ENCODE assay signal across 17 cellular contexts in genomic region chr2:191552036-191552435, GRCh38.
DNase-seq lines count a peak whose midpoint lies in the region; ATAC-seq, FAIRE-seq and TF ChIP-seq lines count a peak whose summit lies in the region.
"Had no signal": no experiment of that assay in that cellular context is flagged by ENCODE, and none has a peak within 500 bp of the region (broad histone marks: within the 10 kb centered on the region; RNA-seq: fewer than 3 reads in every experiment).

No MANE protein-coding gene starts in this region.

- TF ChIP-seq CTCF in LNCaP clone FGC (IDR thresholded peaks at IDR 0.05; ENCODE audit: control insufficient read depth, extremely low read depth, insufficient read depth) (no peak), bronchial epithelial cell (IDR thresholded peaks at IDR 0.05; ENCODE audit: insufficient read depth, low read length, severe bottlenecking) (no peak), heart right ventricle (IDR thresholded peaks at IDR 0.05) (no peak)

- H3K27ac ChIP-seq in heart right ventricle: no peak overlapping the region
- H3K27ac ChIP-seq: prostate gland had no signal

- no peaks in the 10 kb centered on the region for H3K27me3 ChIP-seq in bronchial epithelial cell (ENCODE audit: control insufficient read depth, insufficient read depth, low read length)
- H3K27me3 ChIP-seq in heart right ventricle: peaks cover 0 to 28% (median 5%) of the 10 kb centered on the region in 7 donors

- WGBS in heart right ventricle, 2 donors: 57 to 61% methylated on average over 5 of the region's 5 CpGs

- intact Hi-C loops in heart right ventricle (cut with DNase I): loop anchor here in 6 of 10 donors (10.0 kb wide), 4 partner anchors 143 to 613 kb away; no protein-coding TSS in a partner anchor

- no peaks in the 10 kb centered on the region for H3K9me3 ChIP-seq in heart right ventricle
- H3K9me3 ChIP-seq: prostate gland had no signal

- no peak for ATAC-seq in heart right ventricle
- ATAC-seq: natural killer cell had no signal

- DNase-seq in SHP77 treated with DMSO at 0.1 percent for 48 hours (lab: John Stamatoyannopoulos, UW): peak; percentile 7
- no peak for DNase-seq in SHP77 (lab: John Stamatoyannopoulos, UW)
- peak; percentile 28 for DNase-seq in LNCaP clone FGC (ENCODE audit: low read depth)
- DNase-seq in bronchial epithelial cell (ENCODE audit: low read depth): peak; percentile 54
- DNase-seq in renal cortical epithelial cell (ENCODE audit: low read depth): peak; percentile 87
- DNase-seq in stimulated activated CD8-positive, alpha-beta memory T cell treated with anti-CD3 and anti-CD28 coated beads, Interleukin-4, amount 100 ng/mL, for 48 hours: no peak
- no peak for DNase-seq in heart right ventricle
- DNase-seq in NCI-H128 (lab: John Stamatoyannopoulos, UW; ENCODE audit: unreplicated experiment): no peak
- DNase-seq: activated CD4-positive, alpha-beta T cell treated with anti-CD3 and anti-CD28 coated beads for 48 hours; activated effector memory CD4-positive, alpha-beta T cell treated with Interleukin-2 at 50 U/mL for 16 hours; KBM-7; kidney; natural killer cell; NCI-H524 treated with DMSO at 0.1 percent for 48 hours; substantia nigra had no signal

- H3K4me3 ChIP-seq in LNCaP clone FGC (ENCODE audit: low read depth, low read length) (no peak overlapping the region), bronchial epithelial cell (ENCODE audit: low read depth, low read length) (no peak overlapping the region), heart right ventricle (no peak overlapping the region)
- H3K4me3 ChIP-seq: prostate gland had no signal

- no peaks in the 10 kb centered on the region for H3K36me3 ChIP-seq in bronchial epithelial cell (ENCODE audit: control insufficient read depth, insufficient read depth, low read length)
- H3K36me3 ChIP-seq in heart right ventricle: no peaks in the 10 kb centered on the region
- H3K36me3 ChIP-seq: prostate gland had no signal

- FAIRE-seq in bronchial epithelial cell (lab: Jason Lieb, UNC): no peak
- FAIRE-seq: kidney, TTC549 had no signal

- no peaks in the 10 kb centered on the region for H3K4me1 ChIP-seq in heart right ventricle
- H3K4me1 ChIP-seq: prostate gland had no signal

Comparison
In these comparisons a context has a peak if more than half of its experiments do, and no peak if none do; other contexts are left out.
1. DNase-seq: peak in SHP77 treated with DMSO at 0.1 percent for 48 hours (single experiment), LNCaP clone FGC (single experiment), bronchial epithelial cell (single experiment) and renal cortical epithelial cell (single experiment); none in SHP77 (0 of 2), stimulated activated CD8-positive, alpha-beta memory T cell treated with anti-CD3 and anti-CD28 coated beads, Interleukin-4, amount 100 ng/mL, for 48 hours (single experiment), heart right ventricle (0 of 2) and NCI-H128 (single experiment).